ENCODE assay signal across 20 cellular contexts in genomic region chr6:15915508-15916178, GRCh38.
DNase-seq lines count a peak whose midpoint lies in the region; ATAC-seq and TF ChIP-seq lines count a peak whose summit lies in the region.
"Had no signal": no experiment of that assay in that cellular context is flagged by ENCODE, and none has a peak within 500 bp of the region (broad histone marks: within the 10 kb centered on the region; RNA-seq: fewer than 3 reads in every experiment).

No MANE protein-coding gene starts in this region.

- no peaks in the 10 kb centered on the region for H3K9me2 ChIP-seq in OCI-LY7 (ENCODE audit: insufficient read depth, low read length)

- no peak overlapping the region for H2AFZ ChIP-seq in OCI-LY7 (ENCODE audit: low read length)

- H3K36me3 Mint-ChIP-seq in T-helper 17 cell (ENCODE audit: low read depth), result peaks cover 5% of the 10 kb centered on the region

- peaks cover 27% of the 10 kb centered on the region for H3K4me1 ChIP-seq in cardiac muscle cell (ENCODE audit: low read depth)
- H3K4me1 ChIP-seq in OCI-LY7 (ENCODE audit: insufficient read depth, low read length, poor library complexity, severe bottlenecking), result no peaks in the 10 kb centered on the region
- H3K4me1 ChIP-seq: Peyer's patch had no signal

- no peaks in the 10 kb centered on the region for H3K79me2 ChIP-seq in OCI-LY7 (ENCODE audit: insufficient read depth, low read depth, low read length)

- ATAC-seq in Right ventricle myocardium superior (ENCODE audit: poor library complexity) (no peak), T-helper 17 cell (no peak)

- CTCF ChIA-PET in OCI-LY7 (lab: Charles Lee; ENCODE audit: unreplicated experiment), result interaction anchor here (1.0 kb wide), 1 partner anchor 14 kb away, joined by 3 read pairs; no protein-coding TSS in a partner anchor

- POLR2A ChIA-PET in OCI-LY7 (lab: Charles Lee), result interaction anchor here (1.4 kb wide), 1 partner anchor 14 kb away, joined by 5 read pairs; no protein-coding TSS in a partner anchor

- peak overlapping the region; percentile 19 for H3K27ac Mint-ChIP-seq in T-helper 17 cell
- H3K27ac Mint-ChIP-seq: IgD-negative memory B cell had no signal

- H3K36me3 ChIP-seq in cardiac muscle cell (no peaks in the 10 kb centered on the region), OCI-LY7 (ENCODE audit: insufficient read depth, low read length) (no peaks in the 10 kb centered on the region)
- H3K36me3 ChIP-seq: Peyer's patch had no signal

- H3K9me3 ChIP-seq in cardiac muscle cell (ENCODE audit: low read depth) (no peaks in the 10 kb centered on the region), T-helper 17 cell (ENCODE audit: control insufficient read depth, low read length, poor library complexity, severe bottlenecking) (no peaks in the 10 kb centered on the region), OCI-LY7 (ENCODE audit: low read length) (no peaks in the 10 kb centered on the region)
- H3K9me3 ChIP-seq: Peyer's patch had no signal

- H3K27me3 Mint-ChIP-seq in T-helper 17 cell, result no peaks in the 10 kb centered on the region
- H3K27me3 Mint-ChIP-seq: IgD-negative memory B cell had no signal

- H4K20me1 ChIP-seq in OCI-LY7 (ENCODE audit: insufficient read depth, low read length), result no peaks in the 10 kb centered on the region

- H3K4me3 Mint-ChIP-seq in T-helper 17 cell, result no peak overlapping the region
- H3K4me3 Mint-ChIP-seq: IgD-negative memory B cell had no signal

- intact Hi-C loops in Right ventricle myocardium superior (cut with DNase I) (no loop called here), OCI-LY7 (cut with micrococcal nuclease; ENCODE audit: unreplicated experiment) (no loop called here)

- H3K27me3 ChIP-seq in cardiac muscle cell, result no peaks in the 10 kb centered on the region
- H3K27me3 ChIP-seq: Peyer's patch had no signal

- H3K4me1 Mint-ChIP-seq in T-helper 17 cell, result no peaks in the 10 kb centered on the region

- no peak for DNase-seq in cardiac muscle cell (ENCODE audit: low read depth in 1 of 2, low spot score in 1 of 2)
- no peak for DNase-seq in Right ventricle myocardium superior
- no peak for DNase-seq in T-helper 17 cell
- DNase-seq in inferior parietal cortex (ENCODE audit: extremely low spot score), result peak; percentile 39
- DNase-seq in OCI-LY7 (ENCODE audit: low spot score), result no peak
- DNase-seq in stimulated activated naive CD4-positive, alpha-beta T cell treated with Interleukin-2 at 50 U/mL for 16 hours (lab: John Stamatoyannopoulos, UW), result no peak
- DNase-seq in hypothalamus (lab: John Stamatoyannopoulos, UW), result no peak
- DNase-seq in KBM-7, result no peak
- DNase-seq: 8988T, DMS153, EL, H7, NCI-H1436 treated with DMSO at 0.1 percent for 48 hours, NCI-H2107, NCI-H226, NCI-H526 treated with DMSO at 0.1 percent for 48 hours, Peyer's patch, SHP77 had no signal

- TF ChIP-seq CTCF in cardiac muscle cell (IDR thresholded peaks at IDR 0.05; ENCODE audit: low read depth, low read length) (no peak), OCI-LY7 (conservative IDR thresholded peaks at IDR 0.05; ENCODE audit: low read length) (no peak)

- BruUV-seq in OCI-LY7 (replicated peaks; lab: Mats Ljungman, UMichigan), result no TSS peak

- no peak overlapping the region for H3K4me2 ChIP-seq in OCI-LY7 (ENCODE audit: low read length)

- in situ Hi-C loops in KBM-7 (cut with MboI; ENCODE audit: low pct_unique_long_range_greater_than_20kb, low sequenced_read_pairs), result no loop called here

- H3K4me3 ChIP-seq in cardiac muscle cell, result no peak overlapping the region
- no peak overlapping the region for H3K4me3 ChIP-seq in OCI-LY7 (ENCODE audit: low read depth, low read length, poor library complexity, severe bottlenecking)
- H3K4me3 ChIP-seq: Peyer's patch had no signal

- H3K27ac ChIP-seq in cardiac muscle cell, result peak overlapping the region; percentile 76
- H3K27ac ChIP-seq in OCI-LY7 (ENCODE audit: low read depth, low read length, poor library complexity, severe bottlenecking), result no peak overlapping the region
- H3K27ac ChIP-seq: C4-2B, Peyer's patch had no signal
